ENCODE assay signal across 17 cellular contexts in the genomic region with DNA sequence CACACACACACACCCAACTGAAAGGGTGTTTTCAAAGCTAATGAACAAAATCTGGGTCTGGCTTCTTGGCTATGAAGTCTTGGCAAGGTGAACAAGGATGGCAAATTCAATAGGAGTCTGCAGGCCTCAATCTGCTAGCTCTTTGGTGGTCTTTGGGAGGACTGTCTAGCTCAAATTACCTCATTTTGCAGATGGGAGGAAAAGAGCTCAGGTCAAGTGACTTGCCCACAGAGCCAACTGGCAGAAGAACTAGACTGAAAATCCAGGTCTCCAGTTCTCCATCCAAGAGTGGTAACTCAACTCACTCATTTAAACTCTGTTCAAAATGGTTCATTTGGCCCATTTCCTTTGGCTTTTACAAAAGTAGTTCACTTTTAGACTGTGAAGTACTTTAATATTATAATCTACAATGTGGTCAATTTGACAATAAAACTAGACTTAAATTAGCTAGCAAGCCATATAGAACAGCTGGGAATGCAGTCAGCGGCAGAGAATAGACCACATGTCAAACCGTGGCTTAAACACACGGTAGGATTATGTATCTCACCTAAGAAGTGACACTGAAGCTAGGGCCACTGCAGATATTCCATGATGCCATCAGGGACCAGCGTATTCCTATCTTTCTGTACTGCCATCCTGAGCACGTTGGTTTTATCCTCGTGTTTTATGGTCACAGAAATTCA.
DNase-seq lines count a peak whose midpoint lies in the region; ATAC-seq, FAIRE-seq and TF ChIP-seq lines count a peak whose summit lies in the region.
"Had no signal": no experiment of that assay in that cellular context is flagged by ENCODE, and none has a peak within 500 bp of the region (broad histone marks: within the 10 kb centered on the region; RNA-seq: fewer than 3 reads in every experiment).

No MANE protein-coding gene starts in this region.

- no peaks in the 10 kb centered on the region for H3K79me2 ChIP-seq in K562 (ENCODE audit: control insufficient read depth, insufficient read depth, low read length)

- WGBS in K562 (ENCODE audit: insufficient coverage, low coverage, missing lambda C conversion rate) = 2% methylated on average over 6 of the region's 6 CpGs

- H3K27ac ChIP-seq in HUES6 (ENCODE audit: low read depth, low read length) = peak overlapping the region; percentile 42; the same call in 1 of the 2 replicates
- H3K27ac ChIP-seq in K562 (ENCODE audit: extremely low read depth, low read depth, low read length) = no peak overlapping the region
- H3K27ac ChIP-seq: KMS-11 had no signal

- H3K36me3 ChIP-seq in HUES6 (ENCODE audit: control insufficient read depth, insufficient read depth, low read length) = peaks cover 11% of the 10 kb centered on the region; the same call in 1 of the 2 replicates
- H3K36me3 ChIP-seq in K562 (ENCODE audit: control insufficient read depth, insufficient read depth, low read length) = no peaks in the 10 kb centered on the region

- no peak for TF ChIP-seq POLR2A in K562 (conservative IDR thresholded peaks at IDR 0.05)

- no peak overlapping the region for H3K4me2 ChIP-seq in K562 (ENCODE audit: insufficient read depth, low read length)
- H3K4me2 ChIP-seq: KMS-11 had no signal

- no TSS peak for BruUV-seq in K562 (replicated peaks; lab: Mats Ljungman, UMichigan)

- H3K9me3 ChIP-seq in HUES6 (ENCODE audit: control insufficient read depth, insufficient read depth, low read depth, low read length) (no peaks in the 10 kb centered on the region), K562 (replicated peaks; ENCODE audit: control insufficient read depth, insufficient read depth, low read depth, low read length) (no peaks in the 10 kb centered on the region)
- H3K9me3 ChIP-seq: BE2C, MG63 had no signal

- H3K27me3 ChIP-seq in HUES6 (ENCODE audit: control insufficient read depth, insufficient read depth, low read length) (no peaks in the 10 kb centered on the region), K562 (ENCODE audit: control insufficient read depth in 2 of 2, insufficient read depth in 2 of 2, low read length in 2 of 2) (no peaks in the 10 kb centered on the region)
- H3K27me3 ChIP-seq: BE2C, MG63 had no signal

- TF ChIP-seq CTCF in K562 (IDR thresholded peaks at IDR 0.05 in 2 of 3, conservative IDR thresholded peaks at IDR 0.05 in 1 of 3; ENCODE audit: insufficient read depth in 2 of 3, low read depth in 1 of 3, low read length in 3 of 3) = no peak

- H3K4me1 ChIP-seq in HUES6 (ENCODE audit: control insufficient read depth, insufficient read depth, low read length) (peaks cover 32% of the 10 kb centered on the region), K562 (replicated peaks in 1 of 2; ENCODE audit: control insufficient read depth in 2 of 2, insufficient read depth in 2 of 2, low read length in 2 of 2) (no peaks in the 10 kb centered on the region)

- no peaks in the 10 kb centered on the region for H4K20me1 ChIP-seq in K562 (replicated peaks; ENCODE audit: control insufficient read depth, insufficient read depth, low read length)

- in situ Hi-C loops in K562 (cut with MboI) = no loop called here

- no peak overlapping the region for H2AFZ ChIP-seq in K562 (ENCODE audit: low read depth, low read length)

- H3K4me3 ChIP-seq in HUES6 (ENCODE audit: low read depth, low read length) (no peak overlapping the region), K562 (no peak overlapping the region)
- H3K4me3 ChIP-seq: MG63 had no signal

- TF ChIP-seq EP300 in K562 (IDR thresholded peaks at IDR 0.05; ENCODE audit: low read length) = no peak

- intact Hi-C loops in K562 (cut with micrococcal nuclease) = no loop called here

- CTCF ChIA-PET in K562 (lab: Yijun Ruan, JAX; ENCODE audit: low intra/inter-chr PET ratio) = no interaction called here

- TF ChIP-seq RAD21 in K562 (CRISPR knock-in tag; conservative IDR thresholded peaks at IDR 0.05 in 1 of 2, IDR thresholded peaks at IDR 0.05 in 1 of 2) = no peak

- ATAC-seq in K562 (no peak), GM21423 (IDR thresholded peaks at IDR 0.05; ENCODE audit: unreplicated experiment) (no peak)

- POLR2A ChIA-PET in K562 (lab: Yijun Ruan, JAX) = no interaction called here

- H3K9me1 ChIP-seq in K562 (ENCODE audit: control insufficient read depth, insufficient read depth, low read length) = no peaks in the 10 kb centered on the region

- FAIRE-seq in K562 (lab: Jason Lieb, UNC) (peak; percentile 19), GM19239 (lab: Jason Lieb, UNC) (no peak)

- H3K9ac ChIP-seq in HUES6 (ENCODE audit: low read length) (no peak overlapping the region), K562 (ENCODE audit: insufficient read depth in 1 of 2, low read depth in 2 of 2, low read length in 2 of 2) (no peak overlapping the region)
- H3K9ac ChIP-seq: KMS-11 had no signal

- DNase-seq in K562 (ENCODE audit: extremely low read depth in 1 of 4, low spot score in 3 of 4) (no peak), left kidney (ENCODE audit: low read depth, low spot score) (peak; percentile 30), pons (ENCODE audit: low spot score) (peak; percentile 63), SW480 (ENCODE audit: low spot score) (no peak), GM19239 (ENCODE audit: insufficient read length, low spot score) (no peak)
- no peak for DNase-seq in activated naive CD4-positive, alpha-beta T cell (lab: John Stamatoyannopoulos, UW)
- DNase-seq: BE2C; CD4-positive, alpha-beta memory T cell; MG63; NCI-H1092 treated with DMSO at 0.1 percent for 48 hours; NCI-H1694 treated with DMSO at 0.1 percent for 48 hours; NCI-H2171 treated with DMSO at 0.1 percent for 48 hours; NK-92 treated with Interleukin-12 subunit alpha and Interleukin-12 subunit beta, amount 100 ng/mL, for 24 hours; OCI-M1 had no signal

TF ChIP-seq in K562, 482 proteins besides CTCF, POLR2A, EP300 and RAD21 (continues in another document):
- TF ChIP-seq ZNF586 (CRISPR knock-in tag; conservative IDR thresholded peaks at IDR 0.05) = no peak
- no peak for TF ChIP-seq NR3C1 (CRISPR knock-in tag; IDR thresholded peaks at IDR 0.05)
- no peak for TF ChIP-seq FOXK2 (conservative IDR thresholded peaks at IDR 0.05 in 1 of 2, IDR thresholded peaks at IDR 0.05 in 1 of 2; ENCODE audit: low read depth in 2 of 2)

Comparison
In these comparisons a context has a peak if more than half of its experiments do, and no peak if none do; other contexts are left out.
1. DNase-seq: peak in left kidney (single experiment) and pons (single experiment); none in K562 (0 of 4), SW480 (single experiment), activated naive CD4-positive, alpha-beta T cell (0 of 4) and GM19239 (single experiment).